In the genomic region with DNA sequence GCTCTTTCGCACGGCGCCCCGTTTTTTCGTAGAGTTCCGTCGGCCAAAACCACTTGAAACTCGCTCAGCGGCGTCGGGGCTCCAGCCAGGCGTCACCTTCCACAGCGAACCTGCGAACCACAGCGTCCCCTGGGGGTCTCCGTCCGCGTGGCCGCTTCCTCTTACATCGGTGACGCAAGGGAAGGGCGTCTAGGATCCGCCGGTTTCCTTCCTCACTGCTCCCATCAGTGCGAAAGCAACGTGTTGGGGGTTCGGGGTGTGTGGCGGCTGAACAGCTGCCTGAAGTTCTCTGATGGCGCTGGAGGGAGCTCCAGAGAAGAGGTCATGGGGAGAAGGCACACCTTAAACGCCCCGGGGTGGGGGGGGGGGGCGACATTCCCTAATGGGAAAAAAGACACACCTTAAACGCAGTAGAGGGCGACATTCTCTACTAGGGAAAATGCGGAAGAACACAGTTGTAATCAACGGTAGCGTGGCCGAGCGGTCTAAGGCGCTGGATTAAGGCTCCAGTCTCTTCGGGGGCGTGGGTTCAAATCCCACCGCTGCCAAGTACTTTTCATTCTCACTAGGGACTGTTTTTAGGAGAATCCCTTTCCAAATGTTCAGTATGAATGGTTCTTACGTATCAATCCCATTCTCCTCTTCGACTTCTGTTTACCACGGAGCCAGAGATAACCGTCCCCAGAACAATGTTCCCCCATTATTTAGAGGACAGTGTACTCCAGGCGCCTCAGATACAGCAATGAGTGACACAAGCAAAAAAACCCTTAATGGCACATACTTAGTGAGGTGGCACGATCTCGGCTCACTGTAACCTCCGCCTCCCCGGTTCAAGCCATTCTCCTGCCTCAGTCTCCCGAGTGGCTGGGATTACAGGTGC, we compare ENCODE assay signal across 8 cellular contexts. TPM values are rescaled to one million over a fixed set of nuclear protein-coding genes. Genes with fewer than 3 reads are reported as not detected.
DNase-seq lines count a peak whose midpoint lies in the region; ATAC-seq, FAIRE-seq and TF ChIP-seq lines count a peak whose summit lies in the region.

No MANE protein-coding gene starts in this region.

- no peak overlapping the region for H3K4ac ChIP-seq in H1 (replicated peaks; ENCODE audit: insufficient read length, low read depth, low read length)

- no peak for ATAC-seq in HG03520 (IDR thresholded peaks at IDR 0.05; ENCODE audit: unreplicated experiment)

- H3K14ac ChIP-seq in H1 (ENCODE audit: insufficient read length): no peak overlapping the region

- no peaks in the 10 kb centered on the region for H3K4me1 ChIP-seq in ACC112 (ENCODE audit: control insufficient read depth, insufficient read depth, low read length, unreplicated experiment)
- peaks cover 0 to 6% (median 2%) of the 10 kb centered on the region in 4 experiments; a peak in 3 of 7 replicates for H3K4me1 ChIP-seq in H1 (replicated peaks in 1 of 4; ENCODE audit: control insufficient read depth in 3 of 4, insufficient read depth in 4 of 4, low read length in 3 of 4)
- H3K4me1 ChIP-seq in muscle layer of duodenum (ENCODE audit: control insufficient read depth in 1 of 2, insufficient read depth in 2 of 2, low read length in 2 of 2): no peaks in the 10 kb centered on the region

- DNase-seq in HUDEP-2 (lab: John Stamatoyannopoulos, UW; ENCODE audit: unreplicated experiment in 76 of 76) (peak in 72 of 76 experiments; percentile 18 to 82 (median 69)), H1 (ENCODE audit: low read depth in 1 of 2, low spot score in 2 of 2) (peak; percentile 92 to 98), Calu3 (no peak)
- peak; percentile 85 for DNase-seq in activated CD8-positive, alpha-beta memory T cell treated with anti-CD3 and anti-CD28 coated beads for 24 hours
- peak; percentile 48 for DNase-seq in stimulated activated naive CD4-positive, alpha-beta T cell treated with Interleukin-2 at 50 U/mL for 16 hours (lab: John Stamatoyannopoulos, UW)

- H3K36me3 ChIP-seq in ACC112 (ENCODE audit: insufficient read depth, low read length): no peaks in the 10 kb centered on the region
- no peaks in the 10 kb centered on the region for H3K36me3 ChIP-seq in H1 (ENCODE audit: control insufficient read depth in 2 of 4, insufficient read depth in 4 of 4, low read length in 3 of 4)
- H3K36me3 ChIP-seq in muscle layer of duodenum (ENCODE audit: control insufficient read depth in 1 of 2, insufficient read depth in 2 of 2, low read length in 2 of 2): no peaks in the 10 kb centered on the region

- no peak overlapping the region for H4K8ac ChIP-seq in H1 (ENCODE audit: extremely low read depth, insufficient read depth, low read length)

- H2BK120ac ChIP-seq in H1 (replicated peaks; ENCODE audit: low read depth, low read length): no peak overlapping the region

- H2BK15ac ChIP-seq in H1 (ENCODE audit: low read length): no peak overlapping the region

- H2BK20ac ChIP-seq in H1 (ENCODE audit: low read length): no peak overlapping the region

- no peak overlapping the region for H3K23ac ChIP-seq in H1 (ENCODE audit: insufficient read length)

- H3K27ac Mint-ChIP-seq in Calu3 (ENCODE audit: unreplicated experiment): no peak overlapping the region

- TF ChIP-seq CTCF in H1 (IDR thresholded peaks at IDR 0.05; ENCODE audit: control extremely low read depth in 1 of 3, insufficient read depth in 1 of 3, low read depth in 1 of 3, low read length in 3 of 3) (peak; percentile 85 to 96 (median 95)), Calu3 (IDR thresholded peaks at IDR 0.05; ENCODE audit: unreplicated experiment) (no peak)

- no peak overlapping the region for H4K91ac ChIP-seq in H1 (replicated peaks; ENCODE audit: insufficient read length, low read length)

- H3K4me3 ChIP-seq in ACC112 (ENCODE audit: low read depth, low read length): peak overlapping the region; percentile 65
- peak overlapping the region; percentile 43 to 61 (median 52) for H3K4me3 ChIP-seq in H1 (ENCODE audit: extremely low read depth in 1 of 4, insufficient read depth in 2 of 4, low read depth in 3 of 4, low read length in 4 of 4)
- peak overlapping the region; percentile 33 to 45 for H3K4me3 ChIP-seq in muscle layer of duodenum (ENCODE audit: low read depth in 1 of 2, low read length in 2 of 2)

- no peak overlapping the region for H3K9ac ChIP-seq in H1 (replicated peaks in 1 of 4; ENCODE audit: extremely low read depth in 1 of 4, low read depth in 3 of 4, low read length in 3 of 4)

- peak overlapping the region; percentile 11 to 54 for H3K4me2 ChIP-seq in H1 (ENCODE audit: insufficient read depth in 1 of 2, low read depth in 2 of 2, low read length in 2 of 2)

- no peak overlapping the region for H2AK5ac ChIP-seq in H1 (ENCODE audit: low read depth, low read length)

- no peaks in the 10 kb centered on the region for H3K27me3 Mint-ChIP-seq in Calu3 (ENCODE audit: unreplicated experiment)

- no peak overlapping the region for H2AFZ ChIP-seq in ACC112 (ENCODE audit: low read length, unreplicated experiment)
- H2AFZ ChIP-seq in H1 (ENCODE audit: low read length): no peak overlapping the region

- TF ChIP-seq RAD21 in H1 (IDR thresholded peaks at IDR 0.05 in 1 of 2, conservative IDR thresholded peaks at IDR 0.05 in 1 of 2; ENCODE audit: low read depth in 2 of 2, low read length in 2 of 2): peak; percentile 84

- H3K18ac ChIP-seq in H1 (ENCODE audit: extremely low read depth, low read length): peak overlapping the region; percentile 51; the same call in 1 of the 2 replicates

- H3K56ac ChIP-seq in H1 (replicated peaks; ENCODE audit: insufficient read length, low read depth, low read length): no peak overlapping the region

- H3K79me2 ChIP-seq in ACC112 (ENCODE audit: control insufficient read depth, insufficient read depth, low read length, unreplicated experiment): no peaks in the 10 kb centered on the region
- no peaks in the 10 kb centered on the region for H3K79me2 ChIP-seq in H1 (ENCODE audit: control insufficient read depth in 1 of 2, insufficient read depth in 2 of 2, low read length in 2 of 2)

- H3K27me3 ChIP-seq in ACC112 (ENCODE audit: insufficient read depth, low read length): no peaks in the 10 kb centered on the region
- peaks cover 0 to 2% (median 0%) of the 10 kb centered on the region in 4 experiments; a peak in 1 of 7 replicates for H3K27me3 ChIP-seq in H1 (replicated peaks in 1 of 4; ENCODE audit: control insufficient read depth in 3 of 4, extremely low read depth in 1 of 4, insufficient read depth in 3 of 4, low read length in 3 of 4)
- no peaks in the 10 kb centered on the region for H3K27me3 ChIP-seq in muscle layer of duodenum (ENCODE audit: low read depth, low read length)

- CTCF ChIA-PET in H1 (lab: Charles Lee; ENCODE audit: partially characterized antibody) (interaction anchor here (0.8 to 2.3 kb wide), 4 partner anchors 12 to 140 kb away, joined by 3 to 10 read pairs (median 4); partner anchors contain the start of gene TRIM27), Calu3 (lab: Charles Lee) (no interaction called here)

- H3K9me3 ChIP-seq in H1 (ENCODE audit: insufficient read depth in 2 of 2, low read depth in 1 of 2, low read length in 1 of 2): peaks cover 0 to 3% of the 10 kb centered on the region in 2 experiments; a peak in 1 of 4 replicates
- H3K9me3 ChIP-seq in muscle layer of duodenum (ENCODE audit: control insufficient read depth in 1 of 2, low read length in 2 of 2): no peaks in the 10 kb centered on the region

- no peak overlapping the region for H3K4me3 Mint-ChIP-seq in Calu3 (ENCODE audit: low read depth, unreplicated experiment)

- peaks cover 24% of the 10 kb centered on the region for H3K36me3 Mint-ChIP-seq in Calu3 (ENCODE audit: insufficient read depth, unreplicated experiment)

- peak; percentile 45 for FAIRE-seq in H1 (lab: Jason Lieb, UNC)

- H3K79me1 ChIP-seq in H1 (ENCODE audit: low read depth, low read length): no peaks in the 10 kb centered on the region

- H2BK5ac ChIP-seq in H1 (ENCODE audit: low read depth, low read length): no peak overlapping the region

- H2BK12ac ChIP-seq in H1 (ENCODE audit: low read depth, low read length): no peak overlapping the region

- peaks cover 4% of the 10 kb centered on the region for H3K23me2 ChIP-seq in H1 (ENCODE audit: low read depth, low read length)

- BruUV-seq in Calu3 (replicated peaks; lab: Mats Ljungman, UMichigan): no TSS peak

- POLR2A ChIA-PET in H1 (lab: Charles Lee; ENCODE audit: partially characterized antibody): interaction anchor here (1.0 kb wide), 1 partner anchor 12 kb away, joined by 3 read pairs; no protein-coding TSS in a partner anchor

- no peaks in the 10 kb centered on the region for H4K20me1 ChIP-seq in H1 (replicated peaks in 1 of 2; ENCODE audit: control insufficient read depth in 1 of 2, insufficient read depth in 2 of 2, low read length in 2 of 2)

- no peak for TF ChIP-seq EP300 in H1 (IDR thresholded peaks at IDR 0.05; ENCODE audit: borderline replicate concordance in 1 of 2, low read depth in 2 of 2, low read length in 2 of 2)

- peak in 1 of 2 experiments; percentile 51; a peak in 1 of 3 replicates for TF ChIP-seq POLR2A in H1 (IDR thresholded peaks at IDR 0.05; ENCODE audit: control extremely low read depth in 1 of 2, low read depth in 2 of 2, low read length in 2 of 2)

- no peaks in the 10 kb centered on the region for H3K9me3 Mint-ChIP-seq in Calu3 (ENCODE audit: low read depth, unreplicated experiment)

- intact Hi-C loops in Calu3 (cut with micrococcal nuclease; ENCODE audit: unreplicated experiment): loop anchor here (10.0 kb wide), 1 partner anchor 64 kb away; the partner anchor contains the start of gene TRIM27

- WGBS in H1 (ENCODE audit: extremely low coverage in 1 of 2, insufficient coverage in 1 of 2, insufficient read length in 1 of 2, insufficient replicate concordance in 2 of 2, low coverage in 1 of 2, low lambda C conversion rate in 2 of 2, missing lambda C conversion rate in 1 of 2), 2 experiments: 19% methylated on average over 47 of the region's 53 CpGs; no CpG with 5 or more reads in 1 of the 2 experiments

- peaks cover 20% of the 10 kb centered on the region for H3K4me1 Mint-ChIP-seq in Calu3 (ENCODE audit: low read depth, unreplicated experiment)

- H3K27ac ChIP-seq in ACC112 (ENCODE audit: low read depth, low read length): no peak overlapping the region
- peak overlapping the region; percentile 33; the same call in 1 of the 2 replicates for H3K27ac ChIP-seq in H1 (ENCODE audit: low read depth, low read length)
- H3K27ac ChIP-seq in muscle layer of duodenum (ENCODE audit: low read length): no peak overlapping the region

- H4K5ac ChIP-seq in H1 (ENCODE audit: insufficient read length, low read depth, low read length): no peak overlapping the region

RNA-seq across cellular contexts. Expression of gene ZNF311, which starts 16.3 kb away (rescaled TPM):
- 4.2 and 4.3 TPM in 2 replicates for total RNA-seq in H1 (2021; fragmentation: NEBNext Ultra II Directional; extraction: Animal tissue kit (Norgen Biotek cat#: 25700))
- polyA plus RNA-seq in H1 (2011; rRNA removed): 1.4 and 1.9 TPM in 2 replicates
- polyA plus RNA-seq in H1 (2011; cell fraction: cytosol; rRNA removed): 3.1 TPM
- 2.4 TPM for polyA plus RNA-seq in H1 (2011; cell fraction: nucleus; rRNA removed)
- 1.9 to 3.4 TPM (median 2.9 TPM) in 4 replicates for polyA plus RNA-seq in H1 (2012, experiment 1 of 2)
- polyA plus RNA-seq in H1 (2012, experiment 2 of 2): 0.26 TPM
- 2.2 TPM for polyA plus RNA-seq in H1 (2013, experiment 1 of 2)
- polyA plus RNA-seq in H1 (2013, experiment 2 of 2): 2.0 TPM
- polyA minus RNA-seq in H1 (2011; rRNA and poly(A)+ RNA removed): 4.4 and 4.6 TPM in 2 replicates
- polyA minus RNA-seq in H1 (2011; cell fraction: cytosol; rRNA and poly(A)+ RNA removed): 1.6 TPM
- 5.1 TPM for polyA minus RNA-seq in H1 (2011; cell fraction: nucleus; rRNA and poly(A)+ RNA removed)
- 1.4 and 2.2 TPM in 2 replicates for total RNA-seq in Calu3 (2022)

RNA-seq across cellular contexts. Expression of gene OR2W1, which starts 56.2 kb away (rescaled TPM):
- total RNA-seq in H1 (2021; fragmentation: NEBNext Ultra II Directional; extraction: Animal tissue kit (Norgen Biotek cat#: 25700)): not detected in 2 replicates
- not detected in 2 replicates for polyA plus RNA-seq in H1 (2011; rRNA removed)
- polyA plus RNA-seq in H1 (2011; cell fraction: cytosol; rRNA removed): not detected
- not detected for polyA plus RNA-seq in H1 (2011; cell fraction: nucleus; rRNA removed)
- not detected in 4 replicates for polyA plus RNA-seq in H1 (2012, experiment 1 of 2)
- not detected for polyA plus RNA-seq in H1 (2012, experiment 2 of 2)
- polyA plus RNA-seq in H1 (2013, experiment 1 of 2): not detected
- not detected for polyA plus RNA-seq in H1 (2013, experiment 2 of 2)
- not detected in 2 replicates for polyA minus RNA-seq in H1 (2011; rRNA and poly(A)+ RNA removed)
- polyA minus RNA-seq in H1 (2011; cell fraction: cytosol; rRNA and poly(A)+ RNA removed): not detected
- polyA minus RNA-seq in H1 (2011; cell fraction: nucleus; rRNA and poly(A)+ RNA removed): not detected
- total RNA-seq in Calu3 (2022): not detected in 2 replicates
